In genomic region chr18:58194028-58194427, GRCh38 we compare ENCODE assay signal across 13 cellular contexts.
DNase-seq lines count a peak whose midpoint lies in the region; ATAC-seq, FAIRE-seq and TF ChIP-seq lines count a peak whose summit lies in the region.
"Had no signal": no experiment of that assay in that cellular context is flagged by ENCODE, and none has a peak within 500 bp of the region (broad histone marks: within the 10 kb centered on the region; RNA-seq: fewer than 3 reads in every experiment).

No MANE protein-coding gene starts in this region.

- H3K4me3 ChIP-seq in AG04449 (ENCODE audit: low read depth, low read length) (no peak overlapping the region), WI38 (ENCODE audit: low read depth, low read length) (no peak overlapping the region)

- DNase-seq in AG04449 (ENCODE audit: low read depth, low spot score) (no peak), GM12891 (ENCODE audit: insufficient read length, low spot score) (no peak), iPS-NIHi7 (ENCODE audit: extremely low spot score) (peak; percentile 85), inferior parietal cortex (ENCODE audit: extremely low spot score) (no peak)
- DNase-seq in activated effector memory CD4-positive, alpha-beta T cell treated with Interleukin-2 at 50 U/mL for 16 hours = no peak
- DNase-seq: activated gamma-delta T cell; CD8-positive, alpha-beta T cell; left colon; NCI-H187 had no signal

- peak; percentile 47 for FAIRE-seq in GM12891 (lab: Jason Lieb, UNC)
- FAIRE-seq: GM19239 had no signal

- TF ChIP-seq CTCF in AG04449 (IDR thresholded peaks at IDR 0.05; ENCODE audit: insufficient read depth, low read length, missing control alignments) (peak; percentile 45), WI38 (IDR thresholded peaks at IDR 0.05; ENCODE audit: low read depth, low read length) (0 out of 2 replicates have a peak, but pooled peaks have one; percentile 4)

- CTCF ChIA-PET in AG04449 (lab: Yijun Ruan, JAX) = interaction anchor here (0.9 to 13.6 kb wide), 5 partner anchors 9 to 128 kb away, joined by 3 to 122 read pairs (median 9); no protein-coding TSS in a partner anchor

- TF ChIP-seq POLR2A in GM12891 (IDR thresholded peaks at IDR 0.05; ENCODE audit: low read depth, low read length) = no peak

- ATAC-seq in HG03342 (IDR thresholded peaks at IDR 0.05; ENCODE audit: unreplicated experiment) = no peak
- no peak for ATAC-seq in GM19351 (IDR thresholded peaks at IDR 0.05; ENCODE audit: unreplicated experiment)
- ATAC-seq: CD8-positive, alpha-beta T cell; left colon had no signal

- POLR2A ChIA-PET in AG04449 (lab: Yijun Ruan, JAX) = no interaction called here

TF ChIP-seq in GM12891, 5 proteins besides CTCF, POLR2A, EP300 and RAD21:
- TF ChIP-seq SPI1 (IDR thresholded peaks at IDR 0.05; ENCODE audit: low read depth, low read length) (no peak), PAX5 (IDR thresholded peaks at IDR 0.05; ENCODE audit: insufficient read depth, low read length, severe bottlenecking) (no peak), POU2F2 (IDR thresholded peaks at IDR 0.05; ENCODE audit: low read depth, low read length) (no peak)
